In the genomic region with DNA sequence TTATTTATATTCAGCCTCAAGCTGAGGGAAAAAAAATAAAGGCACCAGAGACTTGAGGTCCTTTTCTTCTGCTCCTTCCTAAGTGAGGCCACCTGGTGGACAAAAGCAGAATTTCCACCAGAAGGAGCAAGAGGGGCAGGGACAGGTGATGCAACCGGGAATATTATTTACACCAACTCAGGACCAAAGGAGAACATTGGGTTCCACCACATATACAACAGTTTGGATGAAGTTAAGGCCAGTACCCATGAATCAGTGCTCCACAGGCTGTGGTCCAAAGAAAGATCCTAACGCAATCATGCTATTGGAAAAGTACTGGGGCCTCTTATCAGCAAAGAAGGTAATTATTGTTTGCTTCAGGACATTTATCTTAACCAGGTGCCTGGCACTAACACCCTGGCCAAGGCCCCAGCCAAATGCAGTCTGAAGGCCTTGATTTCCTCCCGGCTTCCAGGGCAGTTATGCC, we compare ENCODE assay signal across 8 cellular contexts. TPM values are rescaled to one million over a fixed set of nuclear protein-coding genes. Genes with fewer than 3 reads are reported as not detected.
A peak's percentile ranks its signal among the peaks of the same experiment; 100 is the strongest.
DNase-seq lines count a peak whose midpoint lies in the region; ATAC-seq, FAIRE-seq and TF ChIP-seq lines count a peak whose summit lies in the region.

No MANE protein-coding gene starts in this region.

- H3K9me3 ChIP-seq in colonic mucosa (no peaks in the 10 kb centered on the region), liver (ENCODE audit: control insufficient read depth in 4 of 4, low read length in 3 of 4) (no peaks in the 10 kb centered on the region)

- FAIRE-seq in A204.1 (lab: Jason Lieb, UNC) (peak; percentile 94), GM12892 (lab: Jason Lieb, UNC) (peak; percentile 93)

- intact Hi-C loops in colonic mucosa (cut with DNase I): loop anchor here (5.0 kb wide), 2 partner anchors 41 to 59 kb away; a partner anchor contains a TSS

- TF ChIP-seq RAD21 in liver (IDR thresholded peaks at IDR 0.05): peak; percentile 78 to 90

- no peak for TF ChIP-seq POLR2A in GM12892 (IDR thresholded peaks at IDR 0.05; ENCODE audit: low read depth, low read length)

- 20% methylated on average over 3 of the region's 3 CpGs for WGBS in liver

- no peak overlapping the region for H3K9ac ChIP-seq in colonic mucosa (ENCODE audit: low read depth in 2 of 2, low read length in 2 of 2)
- H3K9ac ChIP-seq in liver (ENCODE audit: low read depth in 1 of 2, low read length in 2 of 2): no peak overlapping the region

- H3K27ac ChIP-seq in colonic mucosa (no peak overlapping the region), liver (ENCODE audit: low read depth in 1 of 2, low read length in 2 of 2) (peak overlapping the region in 1 of 2 donors; percentile 24)

- H3K27me3 ChIP-seq in colonic mucosa: peaks cover 3% of the 10 kb centered on the region
- no peaks in the 10 kb centered on the region for H3K27me3 ChIP-seq in liver (ENCODE audit: control insufficient read depth in 4 of 4, insufficient read depth in 4 of 4, low read length in 3 of 4)

- TF ChIP-seq CTCF in colonic mucosa (IDR thresholded peaks at IDR 0.05) (peak; percentile 89), liver (IDR thresholded peaks at IDR 0.05; ENCODE audit: low read depth, low read length, missing input control) (peak; percentile 89)

- H3K4me3 ChIP-seq in colonic mucosa (no peak overlapping the region), liver (ENCODE audit: low read depth in 1 of 3, low read length in 3 of 3) (no peak overlapping the region)

- DNase-seq in GM12892 (ENCODE audit: insufficient read length): no peak
- peak; percentile 77 to 83 for DNase-seq in NCI-H2081 (lab: John Stamatoyannopoulos, UW)
- peak; percentile 65 for DNase-seq in activated CD4-positive, CD25-positive, alpha-beta regulatory T cell treated with anti-CD3 and anti-CD28 coated beads, Interleukin-2, amount 50 U/mL, for 72 hours
- peak; percentile 90 for DNase-seq in colonic mucosa
- peak; percentile 22 to 54 (median 42) for DNase-seq in stimulated activated CD4-positive, alpha-beta T cell treated with anti-CD3 and anti-CD28 coated beads, TNF-alpha, amount 100 ng/mL, for 4 hours (ENCODE audit: low read depth in 3 of 3)

- no peak for ATAC-seq in GM21381 (IDR thresholded peaks at IDR 0.05; ENCODE audit: unreplicated experiment)

- H3K4me1 ChIP-seq in colonic mucosa (no peaks in the 10 kb centered on the region), liver (ENCODE audit: control insufficient read depth in 4 of 4, insufficient read depth in 4 of 4, low read length in 3 of 4) (peaks cover 6 to 16% (median 11%) of the 10 kb centered on the region in 4 donors)

- H3K36me3 ChIP-seq in colonic mucosa (no peaks in the 10 kb centered on the region), liver (ENCODE audit: control insufficient read depth in 4 of 4, insufficient read depth in 3 of 4, low read depth in 1 of 4, low read length in 3 of 4) (peaks cover 3 to 17% (median 8%) of the 10 kb centered on the region in 4 donors)

TF ChIP-seq in liver, 16 proteins besides CTCF, POLR2A, EP300 and RAD21:
- peak; percentile 11 for TF ChIP-seq TAF1 (conservative IDR thresholded peaks at IDR 0.05)
- TF ChIP-seq FOXA1 (IDR thresholded peaks at IDR 0.05): no peak
- TF ChIP-seq JUND (IDR thresholded peaks at IDR 0.05): peak; percentile 87 to 88
- TF ChIP-seq, protein P1, sequence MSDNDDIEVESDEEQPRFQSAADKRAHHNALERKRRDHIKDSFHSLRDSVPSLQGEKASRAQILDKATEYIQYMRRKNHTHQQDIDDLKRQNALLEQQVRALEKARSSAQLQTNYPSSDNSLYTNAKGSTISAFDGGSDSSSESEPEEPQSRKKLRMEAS (IDR thresholded peaks at IDR 0.05): peak; percentile 83
- TF ChIP-seq EGR1 (IDR thresholded peaks at IDR 0.05; ENCODE audit: low read depth in 2 of 2): peak in 1 of 2 donors; percentile 50
- no peak for TF ChIP-seq FOXA2 (IDR thresholded peaks at IDR 0.05)
- TF ChIP-seq, protein P2, sequence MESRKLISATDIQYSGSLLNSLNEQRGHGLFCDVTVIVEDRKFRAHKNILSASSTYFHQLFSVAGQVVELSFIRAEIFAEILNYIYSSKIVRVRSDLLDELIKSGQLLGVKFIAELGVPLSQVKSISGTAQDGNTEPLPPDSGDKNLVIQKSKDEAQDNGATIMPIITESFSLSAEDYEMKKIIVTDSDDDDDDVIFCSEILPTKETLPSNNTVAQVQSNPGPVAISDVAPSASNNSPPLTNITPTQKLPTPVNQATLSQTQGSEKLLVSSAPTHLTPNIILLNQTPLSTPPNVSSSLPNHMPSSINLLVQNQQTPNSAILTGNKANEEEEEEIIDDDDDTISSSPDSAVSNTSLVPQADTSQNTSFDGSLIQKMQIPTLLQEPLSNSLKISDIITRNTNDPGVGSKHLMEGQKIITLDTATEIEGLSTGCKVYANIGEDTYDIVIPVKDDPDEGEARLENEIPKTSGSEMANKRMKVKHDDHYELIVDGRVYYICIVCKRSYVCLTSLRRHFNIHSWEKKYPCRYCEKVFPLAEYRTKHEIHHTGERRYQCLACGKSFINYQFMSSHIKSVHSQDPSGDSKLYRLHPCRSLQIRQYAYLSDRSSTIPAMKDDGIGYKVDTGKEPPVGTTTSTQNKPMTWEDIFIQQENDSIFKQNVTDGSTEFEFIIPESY (IDR thresholded peaks at IDR 0.05): peak; percentile 58
- peak; percentile 95 for TF ChIP-seq SP1 (IDR thresholded peaks at IDR 0.05)
- peak; percentile 48 for TF ChIP-seq HNF4G (IDR thresholded peaks at IDR 0.05)
- TF ChIP-seq, protein P3, sequence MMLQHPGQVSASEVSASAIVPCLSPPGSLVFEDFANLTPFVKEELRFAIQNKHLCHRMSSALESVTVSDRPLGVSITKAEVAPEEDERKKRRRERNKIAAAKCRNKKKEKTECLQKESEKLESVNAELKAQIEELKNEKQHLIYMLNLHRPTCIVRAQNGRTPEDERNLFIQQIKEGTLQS (IDR thresholded peaks at IDR 0.05): peak; percentile 97
- TF ChIP-seq HNF4A (conservative IDR thresholded peaks at IDR 0.05): peak; percentile 72 to 81
- TF ChIP-seq YY1 (IDR thresholded peaks at IDR 0.05): peak; percentile 73
- no peak for TF ChIP-seq GABPA (IDR thresholded peaks at IDR 0.05 in 1 of 2, conservative IDR thresholded peaks at IDR 0.05 in 1 of 2)
- TF ChIP-seq NR2F2 (IDR thresholded peaks at IDR 0.05): peak; percentile 44
- TF ChIP-seq, protein P4, sequence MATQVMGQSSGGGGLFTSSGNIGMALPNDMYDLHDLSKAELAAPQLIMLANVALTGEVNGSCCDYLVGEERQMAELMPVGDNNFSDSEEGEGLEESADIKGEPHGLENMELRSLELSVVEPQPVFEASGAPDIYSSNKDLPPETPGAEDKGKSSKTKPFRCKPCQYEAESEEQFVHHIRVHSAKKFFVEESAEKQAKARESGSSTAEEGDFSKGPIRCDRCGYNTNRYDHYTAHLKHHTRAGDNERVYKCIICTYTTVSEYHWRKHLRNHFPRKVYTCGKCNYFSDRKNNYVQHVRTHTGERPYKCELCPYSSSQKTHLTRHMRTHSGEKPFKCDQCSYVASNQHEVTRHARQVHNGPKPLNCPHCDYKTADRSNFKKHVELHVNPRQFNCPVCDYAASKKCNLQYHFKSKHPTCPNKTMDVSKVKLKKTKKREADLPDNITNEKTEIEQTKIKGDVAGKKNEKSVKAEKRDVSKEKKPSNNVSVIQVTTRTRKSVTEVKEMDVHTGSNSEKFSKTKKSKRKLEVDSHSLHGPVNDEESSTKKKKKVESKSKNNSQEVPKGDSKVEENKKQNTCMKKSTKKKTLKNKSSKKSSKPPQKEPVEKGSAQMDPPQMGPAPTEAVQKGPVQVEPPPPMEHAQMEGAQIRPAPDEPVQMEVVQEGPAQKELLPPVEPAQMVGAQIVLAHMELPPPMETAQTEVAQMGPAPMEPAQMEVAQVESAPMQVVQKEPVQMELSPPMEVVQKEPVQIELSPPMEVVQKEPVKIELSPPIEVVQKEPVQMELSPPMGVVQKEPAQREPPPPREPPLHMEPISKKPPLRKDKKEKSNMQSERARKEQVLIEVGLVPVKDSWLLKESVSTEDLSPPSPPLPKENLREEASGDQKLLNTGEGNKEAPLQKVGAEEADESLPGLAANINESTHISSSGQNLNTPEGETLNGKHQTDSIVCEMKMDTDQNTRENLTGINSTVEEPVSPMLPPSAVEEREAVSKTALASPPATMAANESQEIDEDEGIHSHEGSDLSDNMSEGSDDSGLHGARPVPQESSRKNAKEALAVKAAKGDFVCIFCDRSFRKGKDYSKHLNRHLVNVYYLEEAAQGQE (IDR thresholded peaks at IDR 0.05): peak; percentile 52
- peak; percentile 83 to 88 for TF ChIP-seq RXRA (IDR thresholded peaks at IDR 0.05)
TF ChIP-seq in liver: peak in this region for 13.

RNA-seq across cellular contexts. Expression of a gene that starts 57.4 kb away (rescaled TPM):
- polyA plus RNA-seq in GM12892 (2012; ENCODE audit: missing spikeins): 31.8 TPM
- 10 to 100 TPM; 18.5 to 23.3 TPM for total RNA-seq in colonic mucosa
- total RNA-seq in liver: 10 to 100 TPM; 10.5 to 66.2 TPM
- polyA plus RNA-seq in liver: 100 to 1,000 TPM in 1 of 2 donors, 10 to 100 TPM in 1; 30.1 to 128 TPM

RNA-seq across cellular contexts. Expression of a gene that starts 59.3 kb away (rescaled TPM):
- not detected for polyA plus RNA-seq in GM12892 (2012; ENCODE audit: missing spikeins)
- total RNA-seq in colonic mucosa (not detected), liver (under 1 TPM in 1 of 2 donors, not detected in 1; 0.08 TPM)
- under 1 TPM; 0.02 to 0.24 TPM for polyA plus RNA-seq in liver
